Comparison of ENCODE assay signal across 8 cellular contexts in the genomic region with DNA sequence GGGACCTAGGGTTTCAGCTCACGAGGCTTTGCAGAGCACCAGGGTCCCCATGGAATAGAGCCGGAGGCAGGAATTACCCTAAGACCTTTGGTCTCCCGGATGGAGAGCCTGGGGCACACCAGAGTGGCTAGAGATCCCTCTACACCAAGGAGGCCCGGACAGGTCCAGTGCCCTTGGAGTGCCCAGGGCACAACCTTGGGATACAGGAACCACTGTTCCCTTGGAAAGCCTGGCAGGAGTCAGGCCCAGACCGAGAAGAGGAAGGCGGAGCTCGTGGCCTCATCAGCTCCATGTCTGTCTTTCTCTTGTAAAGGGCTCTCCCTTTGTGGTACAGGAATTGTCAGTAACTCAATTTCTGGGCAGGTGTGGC. TPM values are rescaled to one million over a fixed set of nuclear protein-coding genes. Genes with fewer than 3 reads are reported as not detected.
A peak's percentile ranks its signal among the peaks of the same experiment; 100 is the strongest.
DNase-seq lines count a peak whose midpoint lies in the region; ATAC-seq lines count a peak whose summit lies in the region.

No MANE protein-coding gene starts in this region.

- H3K36me3 Mint-ChIP-seq in activated CD4-positive, alpha-beta memory T cell treated with anti-CD3 and anti-CD28 coated beads, Interleukin-2, amount 10 ng/mL, durations not matched to agents 7 days and 5 days (ENCODE audit: low read depth), result peaks cover 3% of the 10 kb centered on the region

- H2AFZ ChIP-seq in GM23248, result peak overlapping the region; percentile 76

- H3F3A ChIP-seq in GM23248 (ENCODE audit: insufficient read depth), result peaks cover 16% of the 10 kb centered on the region

- ATAC-seq in left cardiac atrium (peak; percentile 14 to 21), HG03280 (IDR thresholded peaks at IDR 0.05; ENCODE audit: unreplicated experiment) (no peak), HG03175 (IDR thresholded peaks at IDR 0.05; ENCODE audit: unreplicated experiment) (no peak), GM19395 (IDR thresholded peaks at IDR 0.05; ENCODE audit: unreplicated experiment) (no peak)

- no peaks in the 10 kb centered on the region for H3K9me2 ChIP-seq in GM23248 (ENCODE audit: insufficient read depth)

- POLR2A ChIA-PET in activated CD4-positive, alpha-beta memory T cell treated with anti-CD3 and anti-CD28 coated beads, Interleukin-2, amount 10 ng/mL, durations not matched to agents 7 days and 5 days (lab: Charles Lee), result interaction anchor here (1.4 to 1.6 kb wide), 2 partner anchors 8 to 14 kb away, joined by 3 to 4 read pairs; no protein-coding TSS in a partner anchor

- 11 to 13% methylated on average over 7 of the region's 7 CpGs for WGBS in GM23248 (ENCODE audit: low coverage in 1 of 2, low lambda C conversion rate in 2 of 2, missing lambda C conversion rate in 2 of 2), 2 experiments

- H4K20me1 ChIP-seq in GM23248 (ENCODE audit: insufficient read depth), result no peaks in the 10 kb centered on the region

- H3K9me3 ChIP-seq in GM23248 (ENCODE audit: low read depth), result no peaks in the 10 kb centered on the region
- H3K9me3 ChIP-seq in skeletal muscle tissue (ENCODE audit: control insufficient read depth in 3 of 3, low read length in 3 of 3), result no peaks in the 10 kb centered on the region

- CTCF ChIA-PET in activated CD4-positive, alpha-beta memory T cell treated with anti-CD3 and anti-CD28 coated beads, Interleukin-2, amount 10 ng/mL, durations not matched to agents 7 days and 5 days (lab: Charles Lee), result no interaction called here

- H3K79me2 ChIP-seq in GM23248 (ENCODE audit: insufficient read depth), result peaks cover 20% of the 10 kb centered on the region

- intact Hi-C loops in left cardiac atrium (cut with DNase I), result no loop called here

- DNase-seq in GM23248, result peak; percentile 44
- no peak for DNase-seq in activated CD4-positive, alpha-beta memory T cell treated with anti-CD3 and anti-CD28 coated beads, Interleukin-2, amount 10 ng/mL, durations not matched to agents 7 days and 5 days
- no peak for DNase-seq in left cardiac atrium
- DNase-seq in DMS79 treated with DMSO at 0.1 percent for 48 hours (lab: John Stamatoyannopoulos, UW), result no peak

- peak overlapping the region; percentile 90 for H3K9ac ChIP-seq in GM23248
- peak overlapping the region; percentile 77 to 81 (median 81) for H3K9ac ChIP-seq in skeletal muscle tissue (ENCODE audit: low read depth in 1 of 3, low read length in 3 of 3)

- no peaks in the 10 kb centered on the region for H3K36me3 ChIP-seq in GM23248 (ENCODE audit: low read depth)
- H3K36me3 ChIP-seq in skeletal muscle tissue (ENCODE audit: control insufficient read depth in 3 of 3, insufficient read depth in 3 of 3, low read length in 3 of 3), result peaks cover 0 to 1% (median 0%) of the 10 kb centered on the region in 3 donors

- peaks cover 22% of the 10 kb centered on the region for H3K4me1 Mint-ChIP-seq in activated CD4-positive, alpha-beta memory T cell treated with anti-CD3 and anti-CD28 coated beads, Interleukin-2, amount 10 ng/mL, durations not matched to agents 7 days and 5 days

- peaks cover 18% of the 10 kb centered on the region for H3K4me1 ChIP-seq in GM23248 (ENCODE audit: insufficient read depth)
- H3K4me1 ChIP-seq in skeletal muscle tissue (ENCODE audit: control insufficient read depth in 3 of 3, insufficient read depth in 3 of 3, low read length in 3 of 3), result peaks cover 32 to 35% (median 33%) of the 10 kb centered on the region in 3 donors

- H3K27me3 ChIP-seq in GM23248 (replicated peaks; ENCODE audit: insufficient read depth) (no peaks in the 10 kb centered on the region), skeletal muscle tissue (ENCODE audit: control insufficient read depth in 3 of 3, insufficient read depth in 3 of 3, low read length in 3 of 3) (no peaks in the 10 kb centered on the region)

- H3K27ac Mint-ChIP-seq in activated CD4-positive, alpha-beta memory T cell treated with anti-CD3 and anti-CD28 coated beads, Interleukin-2, amount 10 ng/mL, durations not matched to agents 7 days and 5 days, result no peak overlapping the region

- peak overlapping the region; percentile 24 for H3K4me3 Mint-ChIP-seq in activated CD4-positive, alpha-beta memory T cell treated with anti-CD3 and anti-CD28 coated beads, Interleukin-2, amount 10 ng/mL, durations not matched to agents 7 days and 5 days

- in situ Hi-C loops in GM23248 (cut with MboI), result no loop called here

- H3K4me3 ChIP-seq in GM23248 (peak overlapping the region; percentile 85), skeletal muscle tissue (ENCODE audit: low read length in 3 of 3) (peak overlapping the region; percentile 78 to 85 (median 79))

- H3K27me3 Mint-ChIP-seq in activated CD4-positive, alpha-beta memory T cell treated with anti-CD3 and anti-CD28 coated beads, Interleukin-2, amount 10 ng/mL, durations not matched to agents 7 days and 5 days, result peaks cover 16% of the 10 kb centered on the region

- peak overlapping the region; percentile 47 for H3K27ac ChIP-seq in GM23248
- H3K27ac ChIP-seq in skeletal muscle tissue (ENCODE audit: low read depth, low read length), result peak overlapping the region; percentile 60

- peak overlapping the region; percentile 98 for H3K4me2 ChIP-seq in GM23248 (ENCODE audit: unreplicated experiment)

- peaks cover 2% of the 10 kb centered on the region for H3K9me3 Mint-ChIP-seq in activated CD4-positive, alpha-beta memory T cell treated with anti-CD3 and anti-CD28 coated beads, Interleukin-2, amount 10 ng/mL, durations not matched to agents 7 days and 5 days

RNA-seq across cellular contexts. Expression of gene DBNDD1, which starts 3.8 kb away (rescaled TPM):
- 2.0 and 3.1 TPM in 2 replicates for total RNA-seq in GM23248 (2014; rRNA removed; shearing (Covaris generic))
- polyA plus RNA-seq in GM23248 (2016; fragmentation: Nextera tagmentation; extraction: Ambion mirVana), result 1.4 and 1.6 TPM in 2 replicates
- not detected for total RNA-seq in activated CD4-positive, alpha-beta memory T cell treated with anti-CD3 and anti-CD28 coated beads, Interleukin-2, amount 10 ng/mL, durations not matched to agents 7 days and 5 days
- total RNA-seq in left cardiac atrium, result 1 to 10 TPM; 2.2 to 2.6 TPM
- total RNA-seq in skeletal muscle tissue, result 3.1 TPM

RNA-seq across cellular contexts. Expression of gene PRDM7, which starts 54.1 kb away (rescaled TPM):
- not detected in 2 replicates for total RNA-seq in GM23248 (2014; rRNA removed; shearing (Covaris generic))
- polyA plus RNA-seq in GM23248 (2016; fragmentation: Nextera tagmentation; extraction: Ambion mirVana), result not detected in 2 replicates
- total RNA-seq in activated CD4-positive, alpha-beta memory T cell treated with anti-CD3 and anti-CD28 coated beads, Interleukin-2, amount 10 ng/mL, durations not matched to agents 7 days and 5 days, result not detected
- not detected for total RNA-seq in left cardiac atrium
- not detected for total RNA-seq in skeletal muscle tissue

Comparison
In these comparisons a context has a peak if more than half of its experiments do, and no peak if none do; other contexts are left out.
1. ATAC-seq: peak in left cardiac atrium (2 of 2); none in HG03280 (single experiment), HG03175 (single experiment) and GM19395 (single experiment).